In genomic region chr14:33880330-33880729, GRCh38 we compare ENCODE assay signal across 21 cellular contexts.
"Had no signal": no experiment of that assay in that cellular context is flagged by ENCODE, and none has a peak within 500 bp of the region (broad histone marks: within the 10 kb centered on the region; RNA-seq: fewer than 3 reads in every experiment).

No MANE protein-coding gene starts in this region.

- DNase-seq: effector memory CD8-positive, alpha-beta T cell; esophagus squamous epithelium; foreskin fibroblast; glutamatergic neuron; immature natural killer cell; left lung; lower lobe of right lung; natural killer cell; posterior cingulate gyrus; sigmoid colon; stimulated activated CD4-positive, alpha-beta T cell treated with anti-CD3 and anti-CD28 coated beads, Interleukin-2, amount 100 ng/mL, for 24 hours; stimulated activated CD4-positive, alpha-beta T cell treated with anti-CD3 and anti-CD28 coated beads, Interleukin-4, amount 100 ng/mL, for 4 hours; stimulated activated naive B cell treated with anti-CD40 and anti-IgM and Interleukin-4, amounts not matched to agents 10 μg/mL and 1 μg/mL and 100 μg/mL, for 72 hours; stimulated activated naive CD8-positive, alpha-beta T cell treated with anti-CD3 and anti-CD28 coated beads, Interleukin-15, amount 100 ng/mL, for 72 hours; testis; upper lobe of right lung had no signal

- H3K4me3 ChIP-seq: esophagus squamous epithelium, gastroesophageal sphincter, left lung, lower lobe of right lung, sigmoid colon, skin epidermis, testis, tibial nerve, upper lobe of right lung, vagina had no signal

- H3K27ac ChIP-seq: epithelial cell of prostate, esophagus squamous epithelium, gastroesophageal sphincter, left lung, lower lobe of right lung, sigmoid colon, skin epidermis, testis, tibial nerve, upper lobe of right lung, vagina had no signal

- ATAC-seq: effector memory CD8-positive, alpha-beta T cell; gastroesophageal sphincter; left lung; lower lobe of right lung; natural killer cell; stimulated activated naive B cell treated with anti-CD40 and anti-IgM and Interleukin-4, amounts not matched to agents 10 μg/mL and 1 μg/mL and 100 μg/mL, for 72 hours; upper lobe of right lung had no signal
